10 cellular contexts compared by ENCODE assay signal in genomic region chr4:123649644-123650356, GRCh38.
DNase-seq lines count a peak whose midpoint lies in the region; ATAC-seq, FAIRE-seq and TF ChIP-seq lines count a peak whose summit lies in the region.
"Had no signal": no experiment of that assay in that cellular context is flagged by ENCODE, and none has a peak within 500 bp of the region (broad histone marks: within the 10 kb centered on the region; RNA-seq: fewer than 3 reads in every experiment).

No MANE protein-coding gene starts in this region.

- H3K36me3 Mint-ChIP-seq in WTC11 = peaks cover 7% of the 10 kb centered on the region

- H3K27me3 Mint-ChIP-seq in WTC11 (ENCODE audit: low read depth) = no peaks in the 10 kb centered on the region
- H3K27me3 Mint-ChIP-seq: activated naive CD8-positive, alpha-beta T cell treated with anti-CD3 and anti-CD28 coated beads, Interleukin-2, amount 10 ng/mL, durations not matched to agents 7 days and 5 days had no signal

- peaks cover 19% of the 10 kb centered on the region for H3K4me1 ChIP-seq in ACC112 (ENCODE audit: control insufficient read depth, insufficient read depth, low read length, unreplicated experiment)

- H3K36me3 ChIP-seq in ACC112 (ENCODE audit: insufficient read depth, low read length) = no peaks in the 10 kb centered on the region

- POLR2A ChIA-PET in WTC11 (lab: Charles Lee) = no interaction called here

- H3K27ac ChIP-seq in ACC112 (ENCODE audit: low read depth, low read length) (peak overlapping the region; percentile 78), temporal lobe (ENCODE audit: low read depth, low read length) (peak overlapping the region; percentile 37)

- H2AFZ ChIP-seq in ACC112 (ENCODE audit: low read length, unreplicated experiment) = peak overlapping the region; percentile 55

- CTCF ChIA-PET in WTC11 (lab: Charles Lee) = interaction anchor here (0.6 to 1.9 kb wide), 3 partner anchors 11 to 517 kb away, joined by 3 to 10 read pairs (median 5); no protein-coding TSS in a partner anchor

- FAIRE-seq in RCC 7860 (lab: Jason Lieb, UNC) = no peak

- no peaks in the 10 kb centered on the region for H3K27me3 ChIP-seq in ACC112 (ENCODE audit: insufficient read depth, low read length)

- no peaks in the 10 kb centered on the region for H3K79me2 ChIP-seq in ACC112 (ENCODE audit: control insufficient read depth, insufficient read depth, low read length, unreplicated experiment)

- TF ChIP-seq CTCF in WTC11 (IDR thresholded peaks at IDR 0.05) = no peak

- peaks cover 7% of the 10 kb centered on the region for H3K9me3 Mint-ChIP-seq in WTC11

- H3K4me3 ChIP-seq in ACC112 (ENCODE audit: low read depth, low read length) = peak overlapping the region; percentile 14

- ATAC-seq in GM21423 (IDR thresholded peaks at IDR 0.05; ENCODE audit: unreplicated experiment) (peak; percentile 54), WTC11 (peak; percentile 93)

- peak overlapping the region; percentile 52 for H3K27ac Mint-ChIP-seq in WTC11
- H3K27ac Mint-ChIP-seq: activated naive CD8-positive, alpha-beta T cell treated with anti-CD3 and anti-CD28 coated beads, Interleukin-2, amount 10 ng/mL, durations not matched to agents 7 days and 5 days had no signal

- peak; percentile 38 for DNase-seq in HuH-7 (ENCODE audit: low spot score)
- peak; percentile 24 for DNase-seq in WTC11 (ENCODE audit: low spot score)
- peak; percentile 87 for DNase-seq in iris pigment epithelial cell (ENCODE audit: low read depth)
- no peak for DNase-seq in RCC 7860 (ENCODE audit: low spot score)
- no peak for DNase-seq in ecto neural progenitor cell (ENCODE audit: low spot score)
- DNase-seq: activated naive CD8-positive, alpha-beta T cell treated with anti-CD3 and anti-CD28 coated beads, Interleukin-2, amount 10 ng/mL, durations not matched to agents 7 days and 5 days; DND-41 had no signal

- no peak overlapping the region for H3K4me3 Mint-ChIP-seq in WTC11
- H3K4me3 Mint-ChIP-seq: activated naive CD8-positive, alpha-beta T cell treated with anti-CD3 and anti-CD28 coated beads, Interleukin-2, amount 10 ng/mL, durations not matched to agents 7 days and 5 days had no signal

- peaks cover 20% of the 10 kb centered on the region for H3K4me1 Mint-ChIP-seq in WTC11

TF ChIP-seq in WTC11, 78 proteins besides CTCF, POLR2A, EP300 and RAD21:
- TF ChIP-seq GABPB1 (CRISPR knock-in tag; IDR thresholded peaks at IDR 0.05) (0 out of 2 replicates have a peak, but pooled peaks have one; percentile 30), CREB1 (CRISPR knock-in tag; IDR thresholded peaks at IDR 0.05) (no peak), ZNF281 (CRISPR knock-in tag; IDR thresholded peaks at IDR 0.05) (no peak), ZNF423 (CRISPR knock-in tag; IDR thresholded peaks at IDR 0.05) (no peak), JUN (CRISPR knock-in tag; IDR thresholded peaks at IDR 0.05) (no peak), OVOL2 (CRISPR knock-in tag; IDR thresholded peaks at IDR 0.05; ENCODE audit: borderline replicate concordance) (no peak), FOXK1 (CRISPR knock-in tag; IDR thresholded peaks at IDR 0.05) (no peak), GTF2I (CRISPR knock-in tag; conservative IDR thresholded peaks at IDR 0.05) (no peak)

Comparison
In these comparisons a context has a peak if more than half of its experiments do, and no peak if none do; other contexts are left out.
1. DNase-seq: peak in HuH-7 (single experiment), WTC11 (single experiment) and iris pigment epithelial cell (single experiment); none in RCC 7860 (single experiment) and ecto neural progenitor cell (single experiment).